ENCODE assay signal across 7 cellular contexts in genomic region chr2:72859831-72860262, GRCh38. TPM values are rescaled to one million over a fixed set of nuclear protein-coding genes. Genes with fewer than 3 reads are reported as not detected.
A peak's percentile ranks its signal among the peaks of the same experiment; 100 is the strongest.
DNase-seq lines count a peak whose midpoint lies in the region; ATAC-seq and TF ChIP-seq lines count a peak whose summit lies in the region.

No MANE protein-coding gene starts in this region.

- no peak overlapping the region for H3K4me3 ChIP-seq in liver (ENCODE audit: low read depth in 1 of 3, low read length in 3 of 3)

- no peaks in the 10 kb centered on the region for H3K36me3 ChIP-seq in liver (ENCODE audit: control insufficient read depth in 4 of 4, insufficient read depth in 3 of 4, low read depth in 1 of 4, low read length in 3 of 4)

- 3% methylated on average over 3 of the region's 3 CpGs for WGBS in liver

- TF ChIP-seq RAD21 in liver (IDR thresholded peaks at IDR 0.05) = peak; percentile 81 to 86

- no peaks in the 10 kb centered on the region for H3K9me3 ChIP-seq in liver (ENCODE audit: control insufficient read depth in 4 of 4, low read length in 3 of 4)

- no peak overlapping the region for H3K9ac ChIP-seq in liver (ENCODE audit: low read depth in 1 of 2, low read length in 2 of 2)

- TF ChIP-seq CTCF in GM12874 (IDR thresholded peaks at IDR 0.05; ENCODE audit: insufficient read depth, low read depth, low read length) (peak; percentile 61), liver (IDR thresholded peaks at IDR 0.05; ENCODE audit: low read depth, low read length, missing input control) (peak; percentile 67)

- peaks cover 0 to 2% (median 0%) of the 10 kb centered on the region in 4 donors for H3K27me3 ChIP-seq in liver (ENCODE audit: control insufficient read depth in 4 of 4, insufficient read depth in 4 of 4, low read length in 3 of 4)

- ATAC-seq in HG02852 (IDR thresholded peaks at IDR 0.05; ENCODE audit: unreplicated experiment) = peak; percentile 58
- peak; percentile 50 to 54 for ATAC-seq in activated CD4-positive, CD25-positive, alpha-beta regulatory T cell treated with anti-CD3 and anti-CD28 coated beads, Interleukin-2, amount 50 U/mL, for 24 hours

- DNase-seq in NCI-H2107 treated with DMSO at 0.1 percent for 48 hours (lab: John Stamatoyannopoulos, UW; ENCODE audit: unreplicated experiment) (peak; percentile 37), cerebellar cortex (ENCODE audit: low spot score) (peak; percentile 86)
- peak; percentile 41 for DNase-seq in stimulated activated CD8-positive, alpha-beta memory T cell treated with anti-CD3 and anti-CD28 coated beads, Interleukin-12 subunit alpha, Interleukin-12 subunit beta, amount 100 ng/mL, for 1 hour (ENCODE audit: low read depth)

- H3K27ac ChIP-seq in liver (ENCODE audit: low read depth in 1 of 2, low read length in 2 of 2) = no peak overlapping the region

- H3K4me1 ChIP-seq in liver (ENCODE audit: control insufficient read depth in 4 of 4, insufficient read depth in 4 of 4, low read length in 3 of 4) = peaks cover 0 to 9% (median 6%) of the 10 kb centered on the region in 4 donors

TF ChIP-seq in liver, 16 proteins besides CTCF, POLR2A, EP300 and RAD21:
- TF ChIP-seq ATF3 (IDR thresholded peaks at IDR 0.05) (no peak), MAX (IDR thresholded peaks at IDR 0.05) (no peak), JUND (IDR thresholded peaks at IDR 0.05) (no peak), YY1 (IDR thresholded peaks at IDR 0.05) (peak; percentile 28)

RNA-seq across cellular contexts. Expression of gene SPR, which starts 27.4 kb away (rescaled TPM):
- total RNA-seq in liver = 10 to 100 TPM; 13.6 to 56.3 TPM
- polyA plus RNA-seq in liver = 10 to 100 TPM; 49.9 to 60.8 TPM

RNA-seq across cellular contexts. Expression of gene EXOC6B, which starts 34.0 kb away (rescaled TPM):
- total RNA-seq in liver = 1 to 10 TPM; 8.7 to 9.5 TPM
- polyA plus RNA-seq in liver = 1 to 10 TPM; 1.7 to 2.3 TPM

RNA-seq across cellular contexts. Expression of gene EMX1, which starts 57.5 kb away (rescaled TPM):
- under 1 TPM in 1 of 2 donors, not detected in 1; 0.08 TPM for total RNA-seq in liver
- polyA plus RNA-seq in liver = under 1 TPM; 0.06 to 0.18 TPM
